Comparison of ENCODE assay signal across 1 cellular context in genomic region chr2:25411753-25412152, GRCh38.
TF ChIP-seq lines count a peak whose summit lies in the region.

No MANE protein-coding gene starts in this region.

TF ChIP-seq in GM12878, 131 proteins besides CTCF, POLR2A, EP300 and RAD21 (continued from another document):
- TF ChIP-seq HDGF (IDR thresholded peaks at IDR 0.05) (no peak), ZBTB4 (CRISPR knock-in tag; IDR thresholded peaks at IDR 0.05) (no peak), EZH2 (IDR thresholded peaks at IDR 0.05; ENCODE audit: borderline replicate concordance, control insufficient read depth, low read depth, low read length) (no peak), ZNF622 (IDR thresholded peaks at IDR 0.05) (no peak), ASH2L (IDR thresholded peaks at IDR 0.05; ENCODE audit: borderline replicate concordance, low read depth) (no peak), MEF2A (IDR thresholded peaks at IDR 0.05; ENCODE audit: insufficient read depth, low read depth, low read length) (no peak), NFXL1 (IDR thresholded peaks at IDR 0.05; ENCODE audit: borderline replicate concordance) (no peak), SMC3 (IDR thresholded peaks at IDR 0.05; ENCODE audit: borderline replicate concordance, low read length) (no peak), SMAD1 (IDR thresholded peaks at IDR 0.05; ENCODE audit: low read depth, partially characterized antibody) (no peak), SREBF1 (IDR thresholded peaks at IDR 0.05; ENCODE audit: low read length) (no peak), RBBP5 (conservative IDR thresholded peaks at IDR 0.05) (no peak), CBFB (IDR thresholded peaks at IDR 0.05; ENCODE audit: low read depth) (no peak), E4F1 (IDR thresholded peaks at IDR 0.05; ENCODE audit: borderline replicate concordance, partially characterized antibody) (no peak), ATF3 (IDR thresholded peaks at IDR 0.05; ENCODE audit: borderline replicate concordance, extremely low read depth, low read depth, low read length) (no peak), PAX8 (IDR thresholded peaks at IDR 0.05) (no peak)
TF ChIP-seq in GM12878: peak in this region for 0.
